Comparison of ENCODE assay signal across 33 cellular contexts in the genomic region with DNA sequence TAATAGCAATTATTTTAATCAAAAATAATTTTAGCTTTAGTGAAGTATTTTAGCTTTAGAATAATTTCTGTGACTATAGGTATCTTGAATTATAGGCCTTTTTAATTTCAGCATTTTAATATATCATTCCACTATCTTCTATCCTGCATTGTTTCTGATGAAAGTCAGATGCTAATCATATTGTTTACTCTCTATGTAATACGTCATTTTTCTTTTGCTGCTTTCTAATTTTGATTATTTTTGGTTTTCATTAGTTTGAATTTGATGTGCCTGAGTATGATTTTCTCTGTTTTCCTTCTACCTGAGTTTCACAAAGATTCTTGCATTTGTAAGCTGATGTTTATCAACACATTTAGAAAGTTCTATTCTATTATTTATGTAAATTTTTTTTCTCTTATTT. TPM values are rescaled to one million over a fixed set of nuclear protein-coding genes. Genes with fewer than 3 reads are reported as not detected.
"Had no signal": no experiment of that assay in that cellular context is flagged by ENCODE, and none has a peak within 500 bp of the region (broad histone marks: within the 10 kb centered on the region; RNA-seq: fewer than 3 reads in every experiment).

No MANE protein-coding gene starts in this region.

- DNase-seq: activated CD4-positive, alpha-beta memory T cell treated with anti-CD3 and anti-CD28 coated beads, Interleukin-2, amount 10 ng/mL, durations not matched to agents 7 days and 5 days; activated CD4-positive, alpha-beta T cell treated with anti-CD3 and anti-CD28 coated beads for 1 hour; activated CD4-positive, alpha-beta T cell treated with anti-CD3 and anti-CD28 coated beads for 36 hours; activated CD4-positive, alpha-beta T cell treated with anti-CD3 and anti-CD28 coated beads for 48 hours; activated CD4-positive, alpha-beta T cell treated with anti-CD3 and anti-CD28 coated beads, Interleukin-2, amount 50 U/mL, for 1 hour; activated CD4-positive, alpha-beta T cell treated with anti-CD3 and anti-CD28 coated beads, Interleukin-2, amount 50 U/mL, for 48 hours; activated CD4-positive, CD25-positive, alpha-beta regulatory T cell; activated CD8-positive, alpha-beta memory T cell treated with anti-CD3 and anti-CD28 coated beads for 24 hours; activated CD8-positive, alpha-beta memory T cell treated with anti-CD3 and anti-CD28 coated beads, Interleukin-2, amount 10 ng/mL, durations not matched to agents 7 days and 5 days; activated CD8-positive, alpha-beta memory T cell treated with anti-CD3 and anti-CD28 coated beads, Interleukin-2, amount 50 U/mL, for 48 hours; activated CD8-positive, alpha-beta T cell treated with anti-CD3 and anti-CD28 coated beads, Interleukin-2, amount 10 ng/mL, durations not matched to agents 7 days and 5 days; activated effector memory CD4-positive, alpha-beta T cell treated with Interleukin-2 at 50 U/mL for 16 hours; activated gamma-delta T cell; activated naive CD4-positive, alpha-beta T cell treated with anti-CD3 and anti-CD28 coated beads, Interleukin-2, amount 50 U/mL, for 16 hours; activated naive CD4-positive, alpha-beta T cell treated with Interleukin-2 at 50 U/mL for 16 hours; activated naive CD8-positive, alpha-beta T cell treated with anti-CD3 and anti-CD28 coated beads for 36 hours; activated T-cell treated with anti-CD3 and anti-CD28 coated beads, Interleukin-2, amount 50 U/mL, for 24 hours; activated T-cell treated with anti-CD3 and anti-CD28 coated beads, Interleukin-2, amount 50 U/mL, for 48 hours; adrenal gland; amniotic stem cell; aorta; body of pancreas; brain microvascular endothelial cell; central memory CD4-positive, alpha-beta T cell; T-helper 1 cell; T-helper 2 cell; T-helper 9 cell; WERI-Rb-1 had no signal

- H3K9me3 ChIP-seq: adrenal gland, body of pancreas had no signal

- H3K36me3 ChIP-seq: adrenal gland, brain microvascular endothelial cell, breast epithelium, WERI-Rb-1 had no signal

- H3K4me1 ChIP-seq: adrenal gland, breast epithelium had no signal

- H3K4me3 ChIP-seq: adrenal gland, body of pancreas, breast epithelium had no signal

- ATAC-seq: activated CD4-positive, alpha-beta T cell treated with anti-CD3 and anti-CD28 coated beads for 36 hours; activated CD4-positive, CD25-positive, alpha-beta regulatory T cell treated with anti-CD3 and anti-CD28 coated beads, Interleukin-2, amount 50 U/mL, for 24 hours; activated CD8-positive, alpha-beta memory T cell treated with anti-CD3 and anti-CD28 coated beads, Interleukin-2, amount 10 ng/mL, durations not matched to agents 7 days and 5 days; activated CD8-positive, alpha-beta T cell treated with anti-CD3 and anti-CD28 coated beads, Interleukin-2, amount 10 ng/mL, durations not matched to agents 7 days and 5 days; activated naive CD4-positive, alpha-beta T cell treated with anti-CD3 and anti-CD28 coated beads, Interleukin-2, amount 50 U/mL, for 72 hours; body of pancreas; WTC11 had no signal

- H3K27ac ChIP-seq: adrenal gland, body of pancreas, brain microvascular endothelial cell, breast epithelium, WERI-Rb-1 had no signal

- FAIRE-seq: astrocyte had no signal

- H3K27me3 ChIP-seq: adrenal gland, body of pancreas, brain microvascular endothelial cell, breast epithelium had no signal

RNA-seq across cellular contexts. Expression of gene ADGRG6, which starts 17.4 kb away (rescaled TPM):
- total RNA-seq: activated CD4-positive, alpha-beta memory T cell treated with anti-CD3 and anti-CD28 coated beads, Interleukin-2, amount 10 ng/mL, durations not matched to agents 7 days and 5 days had no signal
